8 cellular contexts compared by ENCODE assay signal in the genomic region with DNA sequence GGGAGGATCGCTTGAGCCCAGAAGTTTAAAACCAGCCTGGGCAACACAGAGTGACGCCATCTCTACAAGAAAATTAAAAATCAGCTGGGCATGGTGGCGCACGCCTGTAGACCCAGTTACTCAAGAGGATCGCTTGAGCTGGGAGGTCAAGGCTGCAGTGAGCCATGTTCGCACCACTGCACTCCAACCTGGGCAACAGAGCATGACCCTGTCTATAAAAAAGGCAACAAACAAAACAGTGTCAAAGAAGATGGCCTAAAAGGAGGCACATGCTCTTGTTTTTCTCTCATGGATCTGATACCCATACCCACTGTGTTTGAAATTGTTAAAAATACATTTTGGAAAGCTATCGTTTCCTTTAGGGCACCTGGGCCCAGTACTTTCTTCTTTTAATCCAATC.
A peak's percentile ranks its signal among the peaks of the same experiment; 100 is the strongest.
DNase-seq lines count a peak whose midpoint lies in the region; ATAC-seq, FAIRE-seq and TF ChIP-seq lines count a peak whose summit lies in the region.
"Had no signal": no experiment of that assay in that cellular context is flagged by ENCODE, and none has a peak within 500 bp of the region (broad histone marks: within the 10 kb centered on the region; RNA-seq: fewer than 3 reads in every experiment).

No MANE protein-coding gene starts in this region.

- H3K4me3 ChIP-seq in hepatocyte (no peak overlapping the region), stomach (no peak overlapping the region), H7 (ENCODE audit: insufficient read depth, low read depth, low read length) (no peak overlapping the region), PC-3 (ENCODE audit: low read length) (no peak overlapping the region)

- H3K4me3 Mint-ChIP-seq in activated CD4-positive, alpha-beta memory T cell treated with anti-CD3 and anti-CD28 coated beads, Interleukin-2, amount 10 ng/mL, durations not matched to agents 7 days and 5 days = peak overlapping the region; percentile 61

- no peaks in the 10 kb centered on the region for H3F3A ChIP-seq in PC-3 (ENCODE audit: low read length, unreplicated experiment)

- ATAC-seq in PC-3 = no peak

- intact Hi-C loops in stomach (cut with DNase I; ENCODE audit: low total_unique reads) = no loop called here
- intact Hi-C loops in PC-3 (cut with micrococcal nuclease) = no loop called here

- no peak for TF ChIP-seq EP300 in stomach (IDR thresholded peaks at IDR 0.05)

- no peak for TF ChIP-seq CTCF in hepatocyte (IDR thresholded peaks at IDR 0.05; ENCODE audit: poor library complexity)
- TF ChIP-seq CTCF in stomach (IDR thresholded peaks at IDR 0.05) = no peak
- no peak for TF ChIP-seq CTCF in PC-3 (conservative IDR thresholded peaks at IDR 0.05; ENCODE audit: low read depth, low read length)

- CTCF ChIA-PET in activated CD4-positive, alpha-beta memory T cell treated with anti-CD3 and anti-CD28 coated beads, Interleukin-2, amount 10 ng/mL, durations not matched to agents 7 days and 5 days (lab: Charles Lee) = interaction anchor here (0.9 to 1.5 kb wide), 2 partner anchors 15 to 164 kb away, joined by 3 read pairs; no protein-coding TSS in a partner anchor
- CTCF ChIA-PET in PC-3 (lab: Charles Lee) = no interaction called here

- peak overlapping the region; percentile 61 for H3K27ac Mint-ChIP-seq in activated CD4-positive, alpha-beta memory T cell treated with anti-CD3 and anti-CD28 coated beads, Interleukin-2, amount 10 ng/mL, durations not matched to agents 7 days and 5 days

- H3K36me3 ChIP-seq in hepatocyte (replicated peaks; ENCODE audit: insufficient read depth, low read depth) = no peaks in the 10 kb centered on the region
- H3K36me3 ChIP-seq in stomach = peaks cover 0 to 17% (median 9%) of the 10 kb centered on the region in 4 donors
- H3K36me3 ChIP-seq in H7 (replicated peaks; ENCODE audit: control insufficient read depth, insufficient read depth, low read length) = no peaks in the 10 kb centered on the region
- H3K36me3 ChIP-seq in PC-3 (ENCODE audit: low read depth, low read length) = no peaks in the 10 kb centered on the region; the same call in 1 of the 2 replicates

- peaks cover 22% of the 10 kb centered on the region for H3K36me3 Mint-ChIP-seq in activated CD4-positive, alpha-beta memory T cell treated with anti-CD3 and anti-CD28 coated beads, Interleukin-2, amount 10 ng/mL, durations not matched to agents 7 days and 5 days (ENCODE audit: low read depth)

- no peaks in the 10 kb centered on the region for H3K9me3 Mint-ChIP-seq in activated CD4-positive, alpha-beta memory T cell treated with anti-CD3 and anti-CD28 coated beads, Interleukin-2, amount 10 ng/mL, durations not matched to agents 7 days and 5 days

- H3K27me3 ChIP-seq in hepatocyte = no peaks in the 10 kb centered on the region
- H3K27me3 ChIP-seq in stomach = no peaks in the 10 kb centered on the region
- H3K27me3 ChIP-seq in H7 (ENCODE audit: control insufficient read depth, insufficient read depth, low read length) = no peaks in the 10 kb centered on the region
- no peaks in the 10 kb centered on the region for H3K27me3 ChIP-seq in PC-3 (ENCODE audit: low read length)

- H3K9me2 ChIP-seq in hepatocyte (replicated peaks; ENCODE audit: insufficient read depth) (no peaks in the 10 kb centered on the region), PC-3 (replicated peaks; ENCODE audit: low read length) (no peaks in the 10 kb centered on the region)

- H2AFZ ChIP-seq in hepatocyte (no peak overlapping the region), PC-3 (ENCODE audit: low read length) (no peak overlapping the region)

- H3K27me3 Mint-ChIP-seq in activated CD4-positive, alpha-beta memory T cell treated with anti-CD3 and anti-CD28 coated beads, Interleukin-2, amount 10 ng/mL, durations not matched to agents 7 days and 5 days = no peaks in the 10 kb centered on the region

- H4K20me1 ChIP-seq in hepatocyte (ENCODE audit: insufficient read depth, poor library complexity, severe bottlenecking) (no peaks in the 10 kb centered on the region), PC-3 (ENCODE audit: low read length) (no peaks in the 10 kb centered on the region)

- TF ChIP-seq POLR2A in GM12892 (IDR thresholded peaks at IDR 0.05; ENCODE audit: low read depth, low read length) = no peak
- no peak for TF ChIP-seq POLR2A in stomach (IDR thresholded peaks at IDR 0.05)

- DNase-seq in GM12892 (ENCODE audit: insufficient read length) (no peak), hepatocyte (ENCODE audit: low spot score) (no peak), stomach (no peak), H7 (no peak), PC-3 (no peak), GF-D8 (lab: John Stamatoyannopoulos, UW) (no peak)
- no peak for DNase-seq in activated CD4-positive, alpha-beta memory T cell treated with anti-CD3 and anti-CD28 coated beads, Interleukin-2, amount 10 ng/mL, durations not matched to agents 7 days and 5 days
- DNase-seq: NCI-H446 had no signal

- H3K4me2 ChIP-seq in hepatocyte = peak overlapping the region; percentile 39
- H3K4me2 ChIP-seq in PC-3 (ENCODE audit: low read length) = no peak overlapping the region

- BruUV-seq in PC-3 (replicated peaks; lab: Mats Ljungman, UMichigan) = no TSS peak

- H3K79me2 ChIP-seq in hepatocyte = peaks cover 56% of the 10 kb centered on the region
- no peaks in the 10 kb centered on the region for H3K79me2 ChIP-seq in PC-3 (ENCODE audit: low read length)

- no peaks in the 10 kb centered on the region for H3K9me3 ChIP-seq in hepatocyte (ENCODE audit: low read depth)
- H3K9me3 ChIP-seq in stomach = no peaks in the 10 kb centered on the region
- H3K9me3 ChIP-seq in PC-3 (ENCODE audit: low read length) = no peaks in the 10 kb centered on the region

- H3K4me1 ChIP-seq in hepatocyte (ENCODE audit: insufficient read depth) (peaks cover 3% of the 10 kb centered on the region), stomach (peaks cover 0 to 26% (median 11%) of the 10 kb centered on the region in 4 donors), PC-3 (ENCODE audit: insufficient read depth, low read length) (no peaks in the 10 kb centered on the region)

- FAIRE-seq in GM12892 (lab: Jason Lieb, UNC) = peak; percentile 51

- H3K9ac ChIP-seq in PC-3 (ENCODE audit: low read length) = no peak overlapping the region

- H3K27ac ChIP-seq in hepatocyte = peak overlapping the region; percentile 71
- peak overlapping the region in 4 of 5 donors; percentile 32 to 72 (median 62) for H3K27ac ChIP-seq in stomach
- H3K27ac ChIP-seq in PC-3 (ENCODE audit: low read length) = no peak overlapping the region

- POLR2A ChIA-PET in activated CD4-positive, alpha-beta memory T cell treated with anti-CD3 and anti-CD28 coated beads, Interleukin-2, amount 10 ng/mL, durations not matched to agents 7 days and 5 days (lab: Charles Lee) = interaction anchor here (1.3 to 2.1 kb wide), 2 partner anchors 16 to 30 kb away, joined by 3 to 8 read pairs; no protein-coding TSS in a partner anchor
- POLR2A ChIA-PET in PC-3 (lab: Charles Lee; ENCODE audit: unreplicated experiment) = no interaction called here

- peaks cover 37% of the 10 kb centered on the region for H3K4me1 Mint-ChIP-seq in activated CD4-positive, alpha-beta memory T cell treated with anti-CD3 and anti-CD28 coated beads, Interleukin-2, amount 10 ng/mL, durations not matched to agents 7 days and 5 days

- WGBS in hepatocyte (ENCODE audit: low lambda C conversion rate, missing lambda C conversion rate) = 99% methylated on average over 7 of the region's 7 CpGs
- WGBS in stomach, 5 donors = 92 to 97% (median 96%) methylated on average over 7 of the region's 7 CpGs
